In the genomic region with DNA sequence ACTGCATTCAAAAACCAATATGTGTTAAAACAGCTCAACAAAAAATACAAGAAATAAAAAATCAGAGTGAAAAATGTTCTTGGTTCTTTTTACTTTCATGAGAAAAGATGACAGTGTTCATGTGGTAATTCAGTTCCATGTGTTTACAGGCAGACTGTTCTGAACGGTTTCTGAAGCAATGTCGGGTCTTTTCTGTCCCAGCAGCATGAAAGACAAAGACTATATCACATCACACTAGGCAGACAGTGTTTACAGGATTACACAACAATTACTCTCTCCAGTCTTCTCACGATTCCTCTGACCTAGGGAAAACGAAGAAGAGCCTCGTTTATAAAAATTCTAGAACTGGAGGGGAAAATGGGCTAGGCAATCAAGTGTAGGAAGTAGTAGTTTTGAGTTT, we compare ENCODE assay signal across 27 cellular contexts.
DNase-seq lines count a peak whose midpoint lies in the region; ATAC-seq, FAIRE-seq and TF ChIP-seq lines count a peak whose summit lies in the region.
"Had no signal": no experiment of that assay in that cellular context is flagged by ENCODE, and none has a peak within 500 bp of the region (broad histone marks: within the 10 kb centered on the region; RNA-seq: fewer than 3 reads in every experiment).

No MANE protein-coding gene starts in this region.

- in situ Hi-C loops in GM23248 (cut with MboI) (no loop called here), SK-MEL-5 (cut with HindIII; ENCODE audit: low pct_unique_long_range_greater_than_20kb, low sequenced_read_pairs) (no loop called here)

- H3K4me3 ChIP-seq in GM23248, result no peak overlapping the region
- H3K4me3 ChIP-seq: body of pancreas, colonic mucosa, thyroid gland had no signal

- ATAC-seq in HG03280 (IDR thresholded peaks at IDR 0.05; ENCODE audit: unreplicated experiment) (no peak), HG03442 (IDR thresholded peaks at IDR 0.05; ENCODE audit: unreplicated experiment) (no peak)
- ATAC-seq: activated T-helper 17 cell treated with anti-CD3 and anti-CD28 coated beads, Interleukin-2, amount 50 U/mL, for 72 hours; body of pancreas; stimulated activated naive B cell treated with anti-CD40 and anti-IgM and Interleukin-4, amounts not matched to agents 10 μg/mL and 1 μg/mL and 100 μg/mL, for 72 hours had no signal

- peaks cover 15% of the 10 kb centered on the region for H3F3A ChIP-seq in GM23248 (ENCODE audit: insufficient read depth)

- peaks cover 96% of the 10 kb centered on the region for H3K79me2 ChIP-seq in GM23248 (ENCODE audit: insufficient read depth)
- H3K79me2 ChIP-seq: parathyroid adenoma had no signal

- no peak for FAIRE-seq in D721Med (lab: Jason Lieb, UNC)
- FAIRE-seq: islet of Langerhans had no signal

- H3K36me3 ChIP-seq in GM23248 (ENCODE audit: low read depth), result peaks cover 46% of the 10 kb centered on the region
- H3K36me3 ChIP-seq: colonic mucosa, thyroid gland had no signal

- no peak overlapping the region for H3K4me2 ChIP-seq in GM23248 (ENCODE audit: unreplicated experiment)

- no peaks in the 10 kb centered on the region for H3K27me3 ChIP-seq in GM23248 (replicated peaks; ENCODE audit: insufficient read depth)
- H3K27me3 ChIP-seq: body of pancreas, colonic mucosa, thyroid gland had no signal

- H3K9me3 ChIP-seq in GM23248 (ENCODE audit: low read depth), result no peaks in the 10 kb centered on the region
- H3K9me3 ChIP-seq: body of pancreas, colonic mucosa, thyroid gland had no signal

- peak overlapping the region; percentile 33; the same call in 1 of the 2 replicates for H3K9ac ChIP-seq in GM23248
- H3K9ac ChIP-seq: parathyroid adenoma had no signal

- WGBS in GM23248 (ENCODE audit: low coverage in 1 of 2, low lambda C conversion rate in 2 of 2, missing lambda C conversion rate in 2 of 2), 2 experiments, result 12 to 14% methylated on average over 5 of the region's 5 CpGs

- peak; percentile 65 for DNase-seq in GM23248
- peak; percentile 91 for DNase-seq in SK-MEL-5 (ENCODE audit: low read depth, low spot score)
- peak; percentile 84 for DNase-seq in foreskin melanocyte
- DNase-seq in putamen (ENCODE audit: low spot score), result peak; percentile 49
- DNase-seq in D721Med (ENCODE audit: insufficient read length, low spot score), result no peak
- DNase-seq in T-helper 2 cell, result no peak
- DNase-seq: activated CD4-positive, alpha-beta T cell treated with anti-CD3 and anti-CD28 coated beads for 48 hours; activated naive CD8-positive, alpha-beta T cell treated with anti-CD3 and anti-CD28 coated beads for 36 hours; body of pancreas; CD4-positive, CD25-positive, alpha-beta regulatory T cell; colonic mucosa; GDM1; GOT3; naive B cell; NCI-H1105 treated with DMSO at 0.1 percent for 48 hours; NCI-H524 treated with DMSO at 0.1 percent for 48 hours; OCI-M1; Right ventricle myocardium superior; stimulated activated CD4-positive, alpha-beta T cell treated with anti-CD3 and anti-CD28 coated beads, Interleukin-1b, Interleukin-23, amount 100 ng/mL, for 48 hours; stimulated activated naive B cell treated with anti-CD40 and anti-IgM and Interleukin-4, amounts not matched to agents 10 μg/mL and 1 μg/mL and 100 μg/mL, for 72 hours; T-helper 1 cell had no signal

- no peaks in the 10 kb centered on the region for H3K9me2 ChIP-seq in GM23248 (ENCODE audit: insufficient read depth)

- H3K27ac ChIP-seq in GM23248, result peak overlapping the region; percentile 27; the same call in 1 of the 2 replicates
- H3K27ac ChIP-seq: body of pancreas, colonic mucosa, parathyroid adenoma had no signal

- no peaks in the 10 kb centered on the region for H4K20me1 ChIP-seq in GM23248 (ENCODE audit: insufficient read depth)

- peaks cover 25% of the 10 kb centered on the region for H3K4me1 ChIP-seq in GM23248 (ENCODE audit: insufficient read depth)
- H3K4me1 ChIP-seq: colonic mucosa, parathyroid adenoma had no signal

- TF ChIP-seq CTCF in D721Med (IDR thresholded peaks at IDR 0.05; ENCODE audit: insufficient read depth, missing control alignments), result no peak

- H2AFZ ChIP-seq in GM23248, result no peak overlapping the region
- H2AFZ ChIP-seq: parathyroid adenoma had no signal

Comparison
In these comparisons a context has a peak if more than half of its experiments do, and no peak if none do; other contexts are left out.
1. DNase-seq: peak in GM23248 (single experiment), SK-MEL-5 (single experiment), foreskin melanocyte (single experiment) and putamen (single experiment); none in D721Med (single experiment) and T-helper 2 cell (0 of 5).